Comparison of ENCODE assay signal across 8 cellular contexts in genomic region chr6:26104457-26105108, GRCh38. TPM values are rescaled to one million over a fixed set of nuclear protein-coding genes. Genes with fewer than 3 reads are reported as not detected.
DNase-seq lines count a peak whose midpoint lies in the region; ATAC-seq and TF ChIP-seq lines count a peak whose summit lies in the region.

No MANE protein-coding gene starts in this region.

- WGBS in suprapubic skin: 56% methylated on average over 22 of the region's 22 CpGs

- H3K27me3 ChIP-seq in adipocyte (replicated peaks; ENCODE audit: control insufficient read depth, insufficient read depth, low read length) (no peaks in the 10 kb centered on the region), kidney epithelial cell (ENCODE audit: control insufficient read depth, insufficient read depth, low read length) (no peaks in the 10 kb centered on the region), suprapubic skin (no peaks in the 10 kb centered on the region)

- H3K4me1 ChIP-seq in adipocyte (ENCODE audit: control insufficient read depth, insufficient read depth, low read length) (peaks cover 27% of the 10 kb centered on the region), suprapubic skin (peaks cover 11% of the 10 kb centered on the region)

- no peaks in the 10 kb centered on the region for H3K36me3 ChIP-seq in adipocyte (ENCODE audit: control insufficient read depth, insufficient read depth, low read length, severe bottlenecking)
- H3K36me3 ChIP-seq in kidney epithelial cell (ENCODE audit: control insufficient read depth, insufficient read depth, low read length): no peaks in the 10 kb centered on the region
- no peaks in the 10 kb centered on the region for H3K36me3 ChIP-seq in suprapubic skin

- peak; percentile 11 for ATAC-seq in GM18505 (IDR thresholded peaks at IDR 0.05; ENCODE audit: unreplicated experiment)
- ATAC-seq in HG03460 (IDR thresholded peaks at IDR 0.05; ENCODE audit: unreplicated experiment): peak; percentile 2

- no peak for DNase-seq in adipocyte (ENCODE audit: low read depth)
- no peak for DNase-seq in kidney epithelial cell (ENCODE audit: low read depth)
- DNase-seq in suprapubic skin (ENCODE audit: low spot score in 2 of 2): no peak
- no peak for DNase-seq in D341Med (ENCODE audit: low spot score)
- no peak for DNase-seq in GM13977 (ENCODE audit: low spot score)
- DNase-seq in activated gamma-delta T cell treated with Interleukin-2 at 50 U/mL for 16 hours: no peak

- TF ChIP-seq CTCF in kidney epithelial cell (IDR thresholded peaks at IDR 0.05; ENCODE audit: insufficient read depth, low read length, poor library complexity, severe bottlenecking) (no peak), suprapubic skin (IDR thresholded peaks at IDR 0.05) (no peak), GM13977 (IDR thresholded peaks at IDR 0.05; ENCODE audit: extremely low read depth, insufficient read depth, missing control alignments) (no peak)

- peak overlapping the region; percentile 90 for H3K27ac ChIP-seq in suprapubic skin

- TF ChIP-seq POLR2A in GM18505 (IDR thresholded peaks at IDR 0.05; ENCODE audit: borderline replicate concordance, extremely low read depth, insufficient read depth, insufficient read length): no peak
- no peak for TF ChIP-seq POLR2A in suprapubic skin (IDR thresholded peaks at IDR 0.05)

- H3K9me3 ChIP-seq in adipocyte (ENCODE audit: control insufficient read depth, low read length): no peaks in the 10 kb centered on the region
- H3K9me3 ChIP-seq in suprapubic skin: no peaks in the 10 kb centered on the region

- H3K9ac ChIP-seq in adipocyte (ENCODE audit: low read length): peak overlapping the region; percentile 73

- no peak for TF ChIP-seq EP300 in suprapubic skin (IDR thresholded peaks at IDR 0.05)

- peak overlapping the region; percentile 83 for H3K4me3 ChIP-seq in adipocyte (ENCODE audit: low read length)
- H3K4me3 ChIP-seq in kidney epithelial cell (ENCODE audit: low read depth, low read length): peak overlapping the region; percentile 35
- peak overlapping the region; percentile 56 for H3K4me3 ChIP-seq in suprapubic skin

- in situ Hi-C loops in GM13977 (cut with MboI; ENCODE audit: low pct_unique_long_range_greater_than_20kb, low sequenced_read_pairs, unreplicated experiment): no loop called here

RNA-seq across cellular contexts. Expression of gene HFE, which starts 17.4 kb away (rescaled TPM):
- 1.4 and 2.6 TPM in 2 replicates for total RNA-seq in kidney epithelial cell
- total RNA-seq in suprapubic skin: 1 to 10 TPM; 2.1 to 4.2 (median 3.6) TPM
